In the genomic region with DNA sequence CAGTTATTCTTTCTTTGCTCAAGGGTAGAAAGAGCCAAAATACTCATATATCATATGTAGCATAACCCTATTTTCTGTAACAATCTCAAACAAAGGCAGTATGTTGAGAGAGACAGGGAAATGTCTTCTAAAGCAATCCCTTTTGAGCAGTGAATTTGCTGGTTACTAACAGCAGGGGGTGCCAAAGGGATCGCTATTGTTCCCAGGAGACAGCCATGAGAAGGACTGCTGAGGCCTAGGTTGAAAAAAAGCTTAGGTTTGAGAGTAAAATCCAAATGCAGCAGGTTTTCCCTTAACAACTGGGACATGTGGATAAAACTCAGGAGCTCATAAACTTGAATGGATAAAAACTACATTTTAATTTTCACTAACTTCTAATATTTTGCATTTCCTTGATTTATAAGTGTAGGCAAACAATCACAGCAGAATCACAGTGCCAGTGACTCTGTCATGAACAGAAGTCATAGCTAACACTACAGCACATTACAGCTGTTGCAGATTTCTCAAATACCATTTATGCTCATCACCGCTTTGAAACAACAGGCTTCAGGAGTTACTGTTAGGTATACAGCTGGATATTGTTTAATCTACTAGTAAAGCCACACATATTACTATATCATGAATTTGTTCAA, we compare ENCODE assay signal across 8 cellular contexts.
DNase-seq lines count a peak whose midpoint lies in the region; ATAC-seq and TF ChIP-seq lines count a peak whose summit lies in the region.

No MANE protein-coding gene starts in this region.

- H3K4me1 ChIP-seq in right lobe of liver, result peaks cover 0 to 16% (median 0%) of the 10 kb centered on the region in 4 donors

- H3K9me3 ChIP-seq in right lobe of liver, result no peaks in the 10 kb centered on the region

- H3K4me3 ChIP-seq in coronary artery, result no peak overlapping the region
- no peak overlapping the region for H3K4me3 ChIP-seq in right lobe of liver

- ATAC-seq in right lobe of liver (peak; percentile 90 to 92 (median 92)), HG03175 (IDR thresholded peaks at IDR 0.05; ENCODE audit: unreplicated experiment) (no peak)

- peak; percentile 77 for DNase-seq in CD1c-positive myeloid dendritic cell (ENCODE audit: extremely low spot score)
- peak; percentile 66 for DNase-seq in HCEC 1CT
- DNase-seq in NCI-H345 (lab: John Stamatoyannopoulos, UW), result peak; percentile 72
- DNase-seq in activated CD4-positive, CD25-positive, alpha-beta regulatory T cell treated with anti-CD3 and anti-CD28 coated beads, Interleukin-2, amount 50 U/mL, for 16 hours (ENCODE audit: low read depth, low spot score), result peak; percentile 22
- no peak for DNase-seq in coronary artery (ENCODE audit: low spot score)
- DNase-seq in right lobe of liver, result peak in 1 of 3 donors; percentile 67
- DNase-seq in stimulated activated CD4-positive, alpha-beta T cell treated with anti-CD3 and anti-CD28 coated beads, TNF-alpha, amount 100 ng/mL, for 48 hours (ENCODE audit: low read depth in 3 of 3), result peak; percentile 20 to 29 (median 23)

- no peak for TF ChIP-seq POLR2A in right lobe of liver (IDR thresholded peaks at IDR 0.05)

- peaks cover 0 to 4% (median 0%) of the 10 kb centered on the region in 4 donors for H3K36me3 ChIP-seq in right lobe of liver

- H3K27ac ChIP-seq in coronary artery (no peak overlapping the region), right lobe of liver (peak overlapping the region in 1 of 3 donors; percentile 9)

- intact Hi-C loops in right lobe of liver (cut with DNase I), result loop anchor here in 1 of 2 donors (10.0 kb wide), 1 partner anchor 76 kb away; no protein-coding TSS in a partner anchor

- TF ChIP-seq CTCF in coronary artery (IDR thresholded peaks at IDR 0.05) (peak; percentile 60), right lobe of liver (IDR thresholded peaks at IDR 0.05) (peak; percentile 80 to 84 (median 81))

- 43% methylated on average over 2 of the region's 2 CpGs for WGBS in right lobe of liver (ENCODE audit: insufficient coverage, low coverage, low lambda C conversion rate, missing lambda C conversion rate)

- H3K27me3 ChIP-seq in right lobe of liver, result no peaks in the 10 kb centered on the region
